Comparison of ENCODE assay signal across 8 cellular contexts in genomic region chr1:159916240-159917051, GRCh38. TPM values are rescaled to one million over a fixed set of nuclear protein-coding genes. Genes with fewer than 3 reads are reported as not detected.
DNase-seq lines count a peak whose midpoint lies in the region; ATAC-seq and TF ChIP-seq lines count a peak whose summit lies in the region.

No MANE protein-coding gene starts in this region.

- H3K9me3 ChIP-seq in mammary epithelial cell (replicated peaks; ENCODE audit: insufficient read depth, low read length) = no peaks in the 10 kb centered on the region

- no peak overlapping the region for H3K4me3 Mint-ChIP-seq in memory B cell

- H4K20me1 ChIP-seq in mammary epithelial cell (ENCODE audit: insufficient read depth, low read length) = no peaks in the 10 kb centered on the region

- no peaks in the 10 kb centered on the region for H3K27me3 ChIP-seq in mammary epithelial cell (ENCODE audit: insufficient read depth, low read length)

- in situ Hi-C loops in mammary epithelial cell (cut with MboI; ENCODE audit: low sequenced_read_pairs in 2 of 2) = no loop called here

- WGBS in mammary epithelial cell (ENCODE audit: low coverage, missing lambda C conversion rate) = 35% methylated on average over 9 of the region's 9 CpGs

- H3K4me2 ChIP-seq in mammary epithelial cell (ENCODE audit: insufficient read depth, low read depth, low read length) = no peak overlapping the region

- H3K36me3 Mint-ChIP-seq in memory B cell = peaks cover 30% of the 10 kb centered on the region

- H3K27ac ChIP-seq in mammary epithelial cell (ENCODE audit: insufficient read depth, low read depth, low read length) = peak overlapping the region; percentile 36

- CTCF ChIA-PET in mammary epithelial cell (lab: Charles Lee; ENCODE audit: low non-redundant PET) = interaction anchor here (0.6 kb wide), 1 partner anchor 706 kb away, joined by 3 read pairs; no protein-coding TSS in a partner anchor

- H3K9me3 Mint-ChIP-seq in memory B cell = no peaks in the 10 kb centered on the region

- BruUV-seq in mammary epithelial cell (replicated peaks; lab: Mats Ljungman, UMichigan) = no TSS peak

- H3K27me3 Mint-ChIP-seq in memory B cell = no peaks in the 10 kb centered on the region

- H3K4me1 ChIP-seq in mammary epithelial cell (ENCODE audit: insufficient read depth, low read length) = peaks cover 51% of the 10 kb centered on the region

- TF ChIP-seq CTCF in LNCaP clone FGC (IDR thresholded peaks at IDR 0.05; ENCODE audit: control insufficient read depth, extremely low read depth, insufficient read depth) = no peak
- no peak for TF ChIP-seq CTCF in mammary epithelial cell (conservative IDR thresholded peaks at IDR 0.05 in 1 of 2, IDR thresholded peaks at IDR 0.05 in 1 of 2; ENCODE audit: extremely low read depth in 1 of 2, insufficient read depth in 1 of 2, low read depth in 1 of 2, low read length in 2 of 2)

- DNase-seq in D341Med (ENCODE audit: low spot score) (peak; percentile 83), LNCaP clone FGC (ENCODE audit: low read depth) (peak; percentile 97), mammary epithelial cell (peak; percentile 43), memory B cell (ENCODE audit: low spot score in 2 of 2) (no peak)
- DNase-seq in activated CD4-positive, alpha-beta T cell treated with anti-CD3 and anti-CD28 coated beads, Interleukin-2, amount 50 U/mL, for 48 hours = no peak

- dilution Hi-C loops in mammary epithelial cell (cut with HindIII; ENCODE audit: low sequenced_read_pairs) = no loop called here

- ATAC-seq in memory B cell (ENCODE audit: low read depth) (no peak), HG03135 (IDR thresholded peaks at IDR 0.05; ENCODE audit: unreplicated experiment) (no peak), HG02571 (IDR thresholded peaks at IDR 0.05; ENCODE audit: unreplicated experiment) (no peak), GM21786 (IDR thresholded peaks at IDR 0.05; ENCODE audit: unreplicated experiment) (no peak)

- H3K36me3 ChIP-seq in mammary epithelial cell (ENCODE audit: insufficient read depth, low read length) = peaks cover 14% of the 10 kb centered on the region

- H3K4me3 ChIP-seq in LNCaP clone FGC (ENCODE audit: low read depth, low read length) = no peak overlapping the region
- H3K4me3 ChIP-seq in mammary epithelial cell (replicated peaks in 1 of 3; ENCODE audit: insufficient read depth in 1 of 3, low read depth in 2 of 3, low read length in 3 of 3) = no peak overlapping the region

- intact Hi-C loops in mammary epithelial cell (cut with micrococcal nuclease) = no loop called here

- peaks cover 54% of the 10 kb centered on the region for H3K4me1 Mint-ChIP-seq in memory B cell

- peak overlapping the region; percentile 97 for H3K27ac Mint-ChIP-seq in memory B cell

- H3K9ac ChIP-seq in mammary epithelial cell (ENCODE audit: insufficient read depth, low read length) = no peak overlapping the region

- peaks cover 33% of the 10 kb centered on the region for H3K79me2 ChIP-seq in mammary epithelial cell (ENCODE audit: insufficient read depth, low read length)

- no peak overlapping the region for H2AFZ ChIP-seq in mammary epithelial cell (ENCODE audit: low read depth, low read length)

RNA-seq across cellular contexts. Expression of gene TAGLN2, which starts 8.9 kb away (rescaled TPM):
- 100 to 1,000 TPM; 178 to 454 TPM for total RNA-seq in mammary epithelial cell
- 748 TPM for polyA plus RNA-seq in mammary epithelial cell
- polyA minus RNA-seq in mammary epithelial cell = 594 TPM

RNA-seq across cellular contexts. Expression of gene CFAP45, which starts 16.5 kb away (rescaled TPM):
- under 1 TPM in 1 of 2 donors, not detected in 1; 0.82 TPM for total RNA-seq in mammary epithelial cell
- polyA plus RNA-seq in mammary epithelial cell = 0.36 TPM
- not detected for polyA minus RNA-seq in mammary epithelial cell

RNA-seq across cellular contexts. Expression of gene IGSF9, which starts 29.0 kb away (rescaled TPM):
- total RNA-seq in mammary epithelial cell = 10 to 100 TPM in 1 of 2 donors, 1 to 10 TPM in 1; 1.2 to 21.9 TPM
- polyA plus RNA-seq in mammary epithelial cell = 8.3 TPM
- 19.1 TPM for polyA minus RNA-seq in mammary epithelial cell

RNA-seq across cellular contexts. Expression of gene SLAMF9, which starts 37.6 kb away (rescaled TPM):
- total RNA-seq in mammary epithelial cell = not detected
- polyA plus RNA-seq in mammary epithelial cell = 0.15 TPM
- not detected for polyA minus RNA-seq in mammary epithelial cell

RNA-seq across cellular contexts. Expression of gene VSIG8, which starts 54.0 kb away (rescaled TPM):
- total RNA-seq in mammary epithelial cell = not detected
- not detected for polyA plus RNA-seq in mammary epithelial cell
- polyA minus RNA-seq in mammary epithelial cell = not detected

Comparison
In these comparisons a context has a peak if more than half of its experiments do, and no peak if none do; other contexts are left out.
1. DNase-seq: peak in D341Med (single experiment), LNCaP clone FGC (single experiment) and mammary epithelial cell (single experiment); none in memory B cell (0 of 2) and activated CD4-positive, alpha-beta T cell treated with anti-CD3 and anti-CD28 coated beads, Interleukin-2, amount 50 U/mL, for 48 hours (0 of 2).